8 cellular contexts compared by ENCODE assay signal in genomic region chr7:111561909-111562732, GRCh38. TPM values are rescaled to one million over a fixed set of nuclear protein-coding genes. Genes with fewer than 3 reads are reported as not detected.
A peak's percentile ranks its signal among the peaks of the same experiment; 100 is the strongest.
DNase-seq lines count a peak whose midpoint lies in the region; ATAC-seq, FAIRE-seq and TF ChIP-seq lines count a peak whose summit lies in the region.

Gene IMMP2L, minus strand, starts transcription at chr7:111562492.

- H3K9ac ChIP-seq in OCI-LY1 (ENCODE audit: low read length), result peak within 1 kb of the TSS; percentile 86

- intact Hi-C loops in mucosa of descending colon (cut with DNase I, micrococcal nuclease), result no loop called here

- peak within 1 kb of the TSS; percentile 80 for H3K27ac ChIP-seq in OCI-LY1 (ENCODE audit: low read depth, low read length, poor library complexity, severe bottlenecking)

- H3K4me3 ChIP-seq in OCI-LY1 (ENCODE audit: low read depth, low read length, poor library complexity, severe bottlenecking), result peak within 1 kb of the TSS; percentile 67
- peak within 1 kb of the TSS; percentile 72 for H3K4me3 ChIP-seq in mucosa of descending colon

- TF ChIP-seq CTCF in D721Med (IDR thresholded peaks at IDR 0.05; ENCODE audit: insufficient read depth, missing control alignments), result peak; percentile 37
- TF ChIP-seq CTCF in OCI-LY1 (IDR thresholded peaks at IDR 0.05; ENCODE audit: low read length), result peak; percentile 82
- no peak for TF ChIP-seq CTCF in mucosa of descending colon (IDR thresholded peaks at IDR 0.05)

- 0 out of 2 replicates have a peak, but pooled peaks cover 4% of the 10 kb centered on the region for H3F3A ChIP-seq in OCI-LY1 (ENCODE audit: insufficient read depth, low read length)

- H4K20me1 ChIP-seq in OCI-LY1 (ENCODE audit: insufficient read depth, low read length), result no peaks in the 10 kb centered on the region

- H3K9me3 ChIP-seq in OCI-LY1 (ENCODE audit: low read length) (no peaks in the 10 kb centered on the region), mucosa of descending colon (no peaks in the 10 kb centered on the region)

- DNase-seq in D721Med (ENCODE audit: insufficient read length, low spot score) (peak; percentile 54), HUDEP-2 (lab: John Stamatoyannopoulos, UW; ENCODE audit: unreplicated experiment in 76 of 76) (peak in 73 of 76 experiments; percentile 9 to 92 (median 80)), activated T-cell treated with anti-CD3 and anti-CD28 coated beads for 1 hour (ENCODE audit: low read depth) (peak; percentile 87), epidermal melanocyte (ENCODE audit: insufficient read length, low spot score) (peak; percentile 63), mucosa of descending colon (peak; percentile 91 to 97 (median 94))
- DNase-seq in stimulated activated CD8-positive, alpha-beta memory T cell treated with anti-CD3 and anti-CD28 coated beads, Interleukin-2, amount 100 ng/mL, for 48 hours (ENCODE audit: low read depth in 2 of 2), result peak; percentile 85 to 88

- H3K4me1 ChIP-seq in OCI-LY1 (ENCODE audit: insufficient read depth, low read length, severe bottlenecking) (peaks cover 41% of the 10 kb centered on the region), mucosa of descending colon (ENCODE audit: low read depth) (peaks cover 6% of the 10 kb centered on the region)

- peak within 1 kb of the TSS; percentile 92 for H3K4me2 ChIP-seq in OCI-LY1 (ENCODE audit: low read length)

- peak; percentile 82 for ATAC-seq in GM21381 (IDR thresholded peaks at IDR 0.05; ENCODE audit: unreplicated experiment)
- ATAC-seq in mucosa of descending colon, result peak; percentile 100

- no peaks in the 10 kb centered on the region for H3K9me2 ChIP-seq in OCI-LY1 (ENCODE audit: low read depth, low read length)

- peak within 1 kb of the TSS; percentile 98 for H2AFZ ChIP-seq in OCI-LY1 (ENCODE audit: low read length)

- H3K36me3 ChIP-seq in OCI-LY1 (ENCODE audit: insufficient read depth, low read length) (peaks cover 30% of the 10 kb centered on the region), mucosa of descending colon (ENCODE audit: low read depth) (no peaks in the 10 kb centered on the region)

- H3K27me3 ChIP-seq in OCI-LY1 (ENCODE audit: insufficient read depth, low read length), result no peaks in the 10 kb centered on the region

- FAIRE-seq in D721Med (lab: Jason Lieb, UNC), result no peak

- peaks cover 13% of the 10 kb centered on the region; the same call in 1 of the 2 replicates for H3K79me2 ChIP-seq in OCI-LY1 (ENCODE audit: insufficient read depth, low read length)

RNA-seq across cellular contexts. Expression of gene IMMP2L, which starts in this region (rescaled TPM):
- 10 to 100 TPM; 12.1 to 20.7 (median 17.7) TPM for total RNA-seq in mucosa of descending colon

Comparison
In these comparisons a context has a peak if more than half of its experiments do, and no peak if none do; other contexts are left out.
1. Peak in every context shown above with its lines: DNase-seq, ATAC-seq, H3K4me3 ChIP-seq and H3K27ac ChIP-seq.